ENCODE assay signal across 10 cellular contexts in the genomic region with DNA sequence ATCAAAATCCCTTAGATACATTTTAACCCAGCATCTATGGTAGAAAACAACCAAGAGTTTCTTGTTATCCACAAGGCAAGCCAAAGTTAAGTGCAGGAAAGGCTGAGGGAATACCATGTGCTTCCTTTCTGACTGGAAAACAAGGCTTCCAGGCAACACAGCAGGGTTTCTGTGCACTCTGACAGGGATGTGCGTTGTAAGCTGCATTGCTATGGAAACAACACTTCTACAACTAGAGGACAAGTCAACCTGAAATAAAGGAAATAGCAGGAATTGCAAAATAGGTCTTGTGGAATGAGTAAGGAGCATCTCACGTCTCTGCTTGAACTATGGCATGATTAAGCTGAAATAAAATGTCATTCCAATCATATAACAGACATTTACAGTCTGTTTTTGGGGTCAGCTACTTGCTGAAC. TPM values are rescaled to one million over a fixed set of nuclear protein-coding genes. Genes with fewer than 3 reads are reported as not detected.
A peak's percentile ranks its signal among the peaks of the same experiment; 100 is the strongest.
DNase-seq lines count a peak whose midpoint lies in the region; ATAC-seq and TF ChIP-seq lines count a peak whose summit lies in the region.
"Had no signal": no experiment of that assay in that cellular context is flagged by ENCODE, and none has a peak within 500 bp of the region (broad histone marks: within the 10 kb centered on the region; RNA-seq: fewer than 3 reads in every experiment).

No MANE protein-coding gene starts in this region.

- H3K27ac ChIP-seq in skeletal muscle tissue (ENCODE audit: low read depth, low read length) = peak overlapping the region; percentile 71

- no peak overlapping the region for H3K4me3 Mint-ChIP-seq in WTC11

- H3K36me3 Mint-ChIP-seq in WTC11 = peaks cover 13% of the 10 kb centered on the region

- H3K27ac Mint-ChIP-seq in WTC11 = peak overlapping the region; percentile 67

- H3K27me3 ChIP-seq in skeletal muscle tissue (ENCODE audit: control insufficient read depth in 3 of 3, insufficient read depth in 3 of 3, low read length in 3 of 3) = no peaks in the 10 kb centered on the region

- no peaks in the 10 kb centered on the region for H3K9me3 Mint-ChIP-seq in WTC11

- no peak overlapping the region for H3K9ac ChIP-seq in skeletal muscle tissue (ENCODE audit: low read depth in 1 of 3, low read length in 3 of 3)

- DNase-seq in DMS53 (lab: John Stamatoyannopoulos, UW) (peak; percentile 2), DMS53 treated with DMSO at 0.1 percent for 48 hours (lab: John Stamatoyannopoulos, UW; ENCODE audit: unreplicated experiment) (no peak), WTC11 (ENCODE audit: low spot score) (peak; percentile 24), hepatic stellate cell (ENCODE audit: low spot score) (peak; percentile 62)
- DNase-seq in stimulated activated CD4-positive, alpha-beta T cell treated with anti-CD3 and anti-CD28 coated beads, Interleukin-4, amount 100 ng/mL, for 1 hour = no peak
- DNase-seq: effector memory CD4-positive, alpha-beta T cell had no signal

- no peaks in the 10 kb centered on the region for H3K27me3 Mint-ChIP-seq in WTC11 (ENCODE audit: low read depth)

- peaks cover 17% of the 10 kb centered on the region for H3K4me1 Mint-ChIP-seq in WTC11

- peaks cover 0 to 4% (median 3%) of the 10 kb centered on the region in 3 donors for H3K36me3 ChIP-seq in skeletal muscle tissue (ENCODE audit: control insufficient read depth in 3 of 3, insufficient read depth in 3 of 3, low read length in 3 of 3)

- CTCF ChIA-PET in WTC11 (lab: Charles Lee) = interaction anchor here (1.3 to 3.0 kb wide), 4 partner anchors 87 to 179 kb away, joined by 4 to 11 read pairs (median 5); no protein-coding TSS in a partner anchor

- ATAC-seq in WTC11 (peak; percentile 36), HG02623 (IDR thresholded peaks at IDR 0.05; ENCODE audit: unreplicated experiment) (no peak), GM21723 (IDR thresholded peaks at IDR 0.05; ENCODE audit: unreplicated experiment) (no peak)
- ATAC-seq: Panc1 had no signal

- POLR2A ChIA-PET in WTC11 (lab: Charles Lee) = no interaction called here

- no peak overlapping the region for H3K4me3 ChIP-seq in skeletal muscle tissue (ENCODE audit: low read length in 3 of 3)

- TF ChIP-seq CTCF in WTC11 (IDR thresholded peaks at IDR 0.05) = no peak

- no peaks in the 10 kb centered on the region for H3K9me3 ChIP-seq in skeletal muscle tissue (ENCODE audit: control insufficient read depth in 3 of 3, low read length in 3 of 3)

- peaks cover 3 to 7% (median 5%) of the 10 kb centered on the region in 3 donors for H3K4me1 ChIP-seq in skeletal muscle tissue (ENCODE audit: control insufficient read depth in 3 of 3, insufficient read depth in 3 of 3, low read length in 3 of 3)

TF ChIP-seq in WTC11, 78 proteins besides CTCF, POLR2A, EP300 and RAD21:
- TF ChIP-seq, protein P1, sequence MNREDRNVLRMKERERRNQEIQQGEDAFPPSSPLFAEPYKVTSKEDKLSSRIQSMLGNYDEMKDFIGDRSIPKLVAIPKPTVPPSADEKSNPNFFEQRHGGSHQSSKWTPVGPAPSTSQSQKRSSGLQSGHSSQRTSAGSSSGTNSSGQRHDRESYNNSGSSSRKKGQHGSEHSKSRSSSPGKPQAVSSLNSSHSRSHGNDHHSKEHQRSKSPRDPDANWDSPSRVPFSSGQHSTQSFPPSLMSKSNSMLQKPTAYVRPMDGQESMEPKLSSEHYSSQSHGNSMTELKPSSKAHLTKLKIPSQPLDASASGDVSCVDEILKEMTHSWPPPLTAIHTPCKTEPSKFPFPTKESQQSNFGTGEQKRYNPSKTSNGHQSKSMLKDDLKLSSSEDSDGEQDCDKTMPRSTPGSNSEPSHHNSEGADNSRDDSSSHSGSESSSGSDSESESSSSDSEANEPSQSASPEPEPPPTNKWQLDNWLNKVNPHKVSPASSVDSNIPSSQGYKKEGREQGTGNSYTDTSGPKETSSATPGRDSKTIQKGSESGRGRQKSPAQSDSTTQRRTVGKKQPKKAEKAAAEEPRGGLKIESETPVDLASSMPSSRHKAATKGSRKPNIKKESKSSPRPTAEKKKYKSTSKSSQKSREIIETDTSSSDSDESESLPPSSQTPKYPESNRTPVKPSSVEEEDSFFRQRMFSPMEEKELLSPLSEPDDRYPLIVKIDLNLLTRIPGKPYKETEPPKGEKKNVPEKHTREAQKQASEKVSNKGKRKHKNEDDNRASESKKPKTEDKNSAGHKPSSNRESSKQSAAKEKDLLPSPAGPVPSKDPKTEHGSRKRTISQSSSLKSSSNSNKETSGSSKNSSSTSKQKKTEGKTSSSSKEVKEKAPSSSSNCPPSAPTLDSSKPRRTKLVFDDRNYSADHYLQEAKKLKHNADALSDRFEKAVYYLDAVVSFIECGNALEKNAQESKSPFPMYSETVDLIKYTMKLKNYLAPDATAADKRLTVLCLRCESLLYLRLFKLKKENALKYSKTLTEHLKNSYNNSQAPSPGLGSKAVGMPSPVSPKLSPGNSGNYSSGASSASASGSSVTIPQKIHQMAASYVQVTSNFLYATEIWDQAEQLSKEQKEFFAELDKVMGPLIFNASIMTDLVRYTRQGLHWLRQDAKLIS (CRISPR knock-in tag; IDR thresholded peaks at IDR 0.05; ENCODE audit: borderline replicate concordance) = no peak
- TF ChIP-seq SOX15 (CRISPR knock-in tag; IDR thresholded peaks at IDR 0.05) = no peak
- no peak for TF ChIP-seq ZNF263 (CRISPR knock-in tag; IDR thresholded peaks at IDR 0.05; ENCODE audit: low read depth)
- TF ChIP-seq, protein P2, sequence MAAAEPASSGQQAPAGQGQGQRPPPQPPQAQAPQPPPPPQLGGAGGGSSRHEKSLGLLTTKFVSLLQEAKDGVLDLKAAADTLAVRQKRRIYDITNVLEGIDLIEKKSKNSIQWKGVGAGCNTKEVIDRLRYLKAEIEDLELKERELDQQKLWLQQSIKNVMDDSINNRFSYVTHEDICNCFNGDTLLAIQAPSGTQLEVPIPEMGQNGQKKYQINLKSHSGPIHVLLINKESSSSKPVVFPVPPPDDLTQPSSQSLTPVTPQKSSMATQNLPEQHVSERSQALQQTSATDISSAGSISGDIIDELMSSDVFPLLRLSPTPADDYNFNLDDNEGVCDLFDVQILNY (CRISPR knock-in tag; IDR thresholded peaks at IDR 0.05) = no peak
- no peak for TF ChIP-seq CREM (CRISPR knock-in tag; IDR thresholded peaks at IDR 0.05)
- TF ChIP-seq, protein P3, sequence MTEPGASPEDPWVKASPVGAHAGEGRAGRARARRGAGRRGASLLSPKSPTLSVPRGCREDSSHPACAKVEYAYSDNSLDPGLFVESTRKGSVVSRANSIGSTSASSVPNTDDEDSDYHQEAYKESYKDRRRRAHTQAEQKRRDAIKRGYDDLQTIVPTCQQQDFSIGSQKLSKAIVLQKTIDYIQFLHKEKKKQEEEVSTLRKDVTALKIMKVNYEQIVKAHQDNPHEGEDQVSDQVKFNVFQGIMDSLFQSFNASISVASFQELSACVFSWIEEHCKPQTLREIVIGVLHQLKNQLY (CRISPR knock-in tag; IDR thresholded peaks at IDR 0.05) = no peak
- TF ChIP-seq, protein P4, sequence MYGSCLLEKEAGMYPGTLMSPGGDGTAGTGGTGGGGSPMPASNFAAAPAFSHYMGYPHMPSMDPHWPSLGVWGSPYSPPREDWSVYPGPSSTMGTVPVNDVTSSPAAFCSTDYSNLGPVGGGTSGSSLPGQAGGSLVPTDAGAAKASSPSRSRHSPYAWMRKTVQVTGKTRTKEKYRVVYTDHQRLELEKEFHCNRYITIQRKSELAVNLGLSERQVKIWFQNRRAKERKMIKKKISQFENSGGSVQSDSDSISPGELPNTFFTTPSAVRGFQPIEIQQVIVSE (CRISPR knock-in tag; IDR thresholded peaks at IDR 0.05; ENCODE audit: borderline replicate concordance) = no peak
- TF ChIP-seq, protein P5, sequence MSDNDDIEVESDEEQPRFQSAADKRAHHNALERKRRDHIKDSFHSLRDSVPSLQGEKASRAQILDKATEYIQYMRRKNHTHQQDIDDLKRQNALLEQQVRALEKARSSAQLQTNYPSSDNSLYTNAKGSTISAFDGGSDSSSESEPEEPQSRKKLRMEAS (CRISPR knock-in tag; IDR thresholded peaks at IDR 0.05) = no peak
- TF ChIP-seq, protein P6, sequence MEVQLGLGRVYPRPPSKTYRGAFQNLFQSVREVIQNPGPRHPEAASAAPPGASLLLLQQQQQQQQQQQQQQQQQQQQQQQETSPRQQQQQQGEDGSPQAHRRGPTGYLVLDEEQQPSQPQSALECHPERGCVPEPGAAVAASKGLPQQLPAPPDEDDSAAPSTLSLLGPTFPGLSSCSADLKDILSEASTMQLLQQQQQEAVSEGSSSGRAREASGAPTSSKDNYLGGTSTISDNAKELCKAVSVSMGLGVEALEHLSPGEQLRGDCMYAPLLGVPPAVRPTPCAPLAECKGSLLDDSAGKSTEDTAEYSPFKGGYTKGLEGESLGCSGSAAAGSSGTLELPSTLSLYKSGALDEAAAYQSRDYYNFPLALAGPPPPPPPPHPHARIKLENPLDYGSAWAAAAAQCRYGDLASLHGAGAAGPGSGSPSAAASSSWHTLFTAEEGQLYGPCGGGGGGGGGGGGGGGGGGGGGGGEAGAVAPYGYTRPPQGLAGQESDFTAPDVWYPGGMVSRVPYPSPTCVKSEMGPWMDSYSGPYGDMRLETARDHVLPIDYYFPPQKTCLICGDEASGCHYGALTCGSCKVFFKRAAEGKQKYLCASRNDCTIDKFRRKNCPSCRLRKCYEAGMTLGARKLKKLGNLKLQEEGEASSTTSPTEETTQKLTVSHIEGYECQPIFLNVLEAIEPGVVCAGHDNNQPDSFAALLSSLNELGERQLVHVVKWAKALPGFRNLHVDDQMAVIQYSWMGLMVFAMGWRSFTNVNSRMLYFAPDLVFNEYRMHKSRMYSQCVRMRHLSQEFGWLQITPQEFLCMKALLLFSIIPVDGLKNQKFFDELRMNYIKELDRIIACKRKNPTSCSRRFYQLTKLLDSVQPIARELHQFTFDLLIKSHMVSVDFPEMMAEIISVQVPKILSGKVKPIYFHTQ (CRISPR knock-in tag; IDR thresholded peaks at IDR 0.05) = no peak
- no peak for TF ChIP-seq ZNF423 (CRISPR knock-in tag; IDR thresholded peaks at IDR 0.05)

RNA-seq across cellular contexts. Expression of a gene that starts 55.3 kb away (rescaled TPM):
- 79.2 to 102 TPM (median 98.0 TPM) in 3 replicates for total RNA-seq in WTC11 (2021)
- total RNA-seq in skeletal muscle tissue = 49.6 TPM

Comparison
In these comparisons a context has a peak if more than half of its experiments do, and no peak if none do; other contexts are left out.
1. DNase-seq: peak in DMS53 (single experiment), WTC11 (single experiment) and hepatic stellate cell (single experiment); none in DMS53 treated with DMSO at 0.1 percent for 48 hours (single experiment) and stimulated activated CD4-positive, alpha-beta T cell treated with anti-CD3 and anti-CD28 coated beads, Interleukin-4, amount 100 ng/mL, for 1 hour (single experiment).